8 cellular contexts compared by ENCODE assay signal in the genomic region with DNA sequence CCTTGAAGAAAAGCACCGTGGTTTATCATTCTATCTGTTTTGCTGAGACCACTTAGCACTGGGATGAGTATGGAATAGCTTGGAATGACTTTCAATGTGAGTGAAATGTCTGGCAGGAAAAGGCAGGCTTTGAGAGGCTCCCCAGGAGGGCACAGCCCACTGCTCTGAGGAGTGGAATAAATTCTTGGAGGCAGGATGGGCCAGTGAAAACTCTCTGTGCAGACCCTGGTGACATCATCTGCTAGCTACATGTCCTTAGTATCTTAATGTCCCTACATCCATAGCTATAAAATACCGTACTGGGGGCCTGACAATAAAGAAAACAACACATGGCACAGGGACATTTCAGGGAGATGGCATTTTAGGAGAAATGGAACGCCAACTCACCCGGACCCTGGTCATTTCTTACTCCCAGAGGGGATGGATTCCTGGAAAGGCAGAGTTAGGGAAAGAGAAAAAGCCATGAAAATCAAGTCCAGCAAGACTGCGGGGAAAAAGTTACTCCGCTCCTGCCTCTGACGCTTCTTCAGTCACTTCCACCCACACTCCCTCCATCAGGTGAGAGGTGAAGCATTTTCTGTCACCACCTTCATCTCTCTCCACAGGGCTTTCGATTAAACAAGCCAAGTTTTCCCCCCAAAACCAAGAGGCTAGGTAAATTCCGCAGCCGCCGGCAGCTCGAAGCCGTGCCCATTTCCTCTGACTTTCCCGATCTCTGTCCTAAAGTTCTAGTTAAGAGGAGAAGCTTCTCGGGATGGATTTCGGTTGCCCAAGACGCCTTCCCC. TPM values are rescaled to one million over a fixed set of nuclear protein-coding genes. Genes with fewer than 3 reads are reported as not detected.
DNase-seq lines count a peak whose midpoint lies in the region; ATAC-seq and TF ChIP-seq lines count a peak whose summit lies in the region.

No MANE protein-coding gene starts in this region.

- H3F3A ChIP-seq in PC-3 (ENCODE audit: low read length, unreplicated experiment), result no peaks in the 10 kb centered on the region

- ATAC-seq in PC-3 (peak; percentile 18), HG02642 (IDR thresholded peaks at IDR 0.05; ENCODE audit: poor library complexity, unreplicated experiment) (no peak)

- H3K4me3 Mint-ChIP-seq in CD4-positive, alpha-beta memory T cell, result peak overlapping the region; percentile 17 to 72 (median 62)
- peak overlapping the region in 1 of 2 donors; percentile 44 for H3K4me3 Mint-ChIP-seq in CD14-positive monocyte

- no peak for TF ChIP-seq POLR2A in ovary (IDR thresholded peaks at IDR 0.05)

- H3K27ac Mint-ChIP-seq in CD4-positive, alpha-beta memory T cell, result peak overlapping the region; percentile 74 to 90 (median 87)
- peak overlapping the region in 1 of 7 donors; percentile 72 for H3K27ac Mint-ChIP-seq in CD14-positive monocyte

- no peaks in the 10 kb centered on the region for H3K9me3 ChIP-seq in CD4-positive, alpha-beta memory T cell (ENCODE audit: control insufficient read depth in 1 of 2, low read length in 2 of 2)
- H3K9me3 ChIP-seq in PC-3 (ENCODE audit: low read length) (no peaks in the 10 kb centered on the region), ovary (no peaks in the 10 kb centered on the region)

- BruUV-seq in PC-3 (replicated peaks; lab: Mats Ljungman, UMichigan), result TSS peak; percentile 45

- H3K79me2 ChIP-seq in PC-3 (ENCODE audit: low read length), result peaks cover 7% of the 10 kb centered on the region

- POLR2A ChIA-PET in CD4-positive, alpha-beta memory T cell (lab: Charles Lee; ENCODE audit: partially characterized antibody), result interaction anchor here (1.1 to 3.9 kb wide), 8 partner anchors 13 to 153 kb away, joined by 3 to 36 read pairs (median 6); a partner anchor contains a TSS
- POLR2A ChIA-PET in PC-3 (lab: Charles Lee; ENCODE audit: unreplicated experiment), result no interaction called here

- no peaks in the 10 kb centered on the region for H3K9me2 ChIP-seq in PC-3 (replicated peaks; ENCODE audit: low read length)

- H3K9me3 Mint-ChIP-seq in CD4-positive, alpha-beta memory T cell, result peaks cover 0 to 7% (median 3%) of the 10 kb centered on the region in 8 donors
- peaks cover 22 to 49% (median 43%) of the 10 kb centered on the region in 7 donors for H3K9me3 Mint-ChIP-seq in CD14-positive monocyte

- H3K4me2 ChIP-seq in PC-3 (ENCODE audit: low read length), result peak overlapping the region; percentile 98

- H2AFZ ChIP-seq in PC-3 (ENCODE audit: low read length), result peak overlapping the region; percentile 84

- no peaks in the 10 kb centered on the region for H3K36me3 ChIP-seq in CD4-positive, alpha-beta memory T cell (ENCODE audit: insufficient read depth, low read length)
- peaks cover 9% of the 10 kb centered on the region for H3K36me3 ChIP-seq in PC-3 (ENCODE audit: low read depth, low read length)
- H3K36me3 ChIP-seq in ovary, result no peaks in the 10 kb centered on the region

- peaks cover 38 to 65% (median 49%) of the 10 kb centered on the region in 4 donors for H3K4me1 Mint-ChIP-seq in CD4-positive, alpha-beta memory T cell
- peaks cover 18% of the 10 kb centered on the region for H3K4me1 Mint-ChIP-seq in CD14-positive monocyte

- intact Hi-C loops in CD4-positive, alpha-beta memory T cell (cut with micrococcal nuclease), result loop anchor here (1.0 to 10.0 kb wide), 7 partner anchors 33 to 1021 kb away; a partner anchor contains a TSS
- intact Hi-C loops in PC-3 (cut with micrococcal nuclease), result loop anchor here (1.0 to 2.0 kb wide), 2 partner anchors 33 to 75 kb away; a partner anchor contains a TSS
- intact Hi-C loops in ovary (cut with DNase I), result no loop called here
- intact Hi-C loops in CD14-positive monocyte (cut with micrococcal nuclease), result no loop called here

- peak overlapping the region; percentile 64 for H3K9ac ChIP-seq in PC-3 (ENCODE audit: low read length)

- TF ChIP-seq CTCF in PC-3 (conservative IDR thresholded peaks at IDR 0.05; ENCODE audit: low read depth, low read length) (no peak), epithelial cell of proximal tubule (conservative IDR thresholded peaks at IDR 0.05; ENCODE audit: low read depth, low read length) (no peak), ovary (IDR thresholded peaks at IDR 0.05) (no peak), CD14-positive monocyte (IDR thresholded peaks at IDR 0.05) (no peak)

- 21 to 26% (median 24%) methylated on average over 17 of the region's 17 CpGs for WGBS in ovary, 3 donors

- peak in 2 of 5 donors; percentile 8 to 29 for DNase-seq in CD4-positive, alpha-beta memory T cell
- DNase-seq in PC-3 (no peak), epithelial cell of proximal tubule (ENCODE audit: low read depth) (no peak), ovary (no peak), SIG-M5 treated with dmso at 0.1 percent for 504 hours (lab: John Stamatoyannopoulos, UW; ENCODE audit: unreplicated experiment) (no peak), D341Med (ENCODE audit: low spot score) (no peak), CD14-positive monocyte (ENCODE audit: low spot score) (no peak)

- no peak overlapping the region for H3K4me3 ChIP-seq in CD4-positive, alpha-beta memory T cell (ENCODE audit: low read length in 2 of 2)
- H3K4me3 ChIP-seq in PC-3 (ENCODE audit: low read length) (peak overlapping the region; percentile 73), epithelial cell of proximal tubule (ENCODE audit: low read depth, low read length) (peak overlapping the region; percentile 67), ovary (peak overlapping the region; percentile 71)

- no peaks in the 10 kb centered on the region for H3K27me3 ChIP-seq in CD4-positive, alpha-beta memory T cell (ENCODE audit: insufficient read depth, low read length)
- H3K27me3 ChIP-seq in PC-3 (ENCODE audit: low read length) (no peaks in the 10 kb centered on the region), ovary (no peaks in the 10 kb centered on the region)

- CTCF ChIA-PET in CD4-positive, alpha-beta memory T cell (lab: Charles Lee; ENCODE audit: partially characterized antibody), result interaction anchor here (1.5 to 1.7 kb wide), 2 partner anchors 34 to 74 kb away, joined by 3 to 5 read pairs; no protein-coding TSS in a partner anchor
- CTCF ChIA-PET in PC-3 (lab: Charles Lee), result interaction anchor here (0.6 kb wide), 1 partner anchor 79 kb away, joined by 3 read pairs; no protein-coding TSS in a partner anchor

- peaks cover 48% of the 10 kb centered on the region for H3K4me1 ChIP-seq in CD4-positive, alpha-beta memory T cell (ENCODE audit: insufficient read depth, low read length)
- H3K4me1 ChIP-seq in PC-3 (ENCODE audit: insufficient read depth, low read length) (peaks cover 19% of the 10 kb centered on the region), ovary (ENCODE audit: insufficient read depth) (peaks cover 3% of the 10 kb centered on the region)

- H3K27ac ChIP-seq in CD4-positive, alpha-beta memory T cell (ENCODE audit: low read depth, low read length), result peak overlapping the region; percentile 58
- H3K27ac ChIP-seq in PC-3 (ENCODE audit: low read length), result peak overlapping the region; percentile 25; the same call in 1 of the 2 replicates
- peak overlapping the region; percentile 33 to 81 for H3K27ac ChIP-seq in ovary

- peaks cover 4 to 5% of the 10 kb centered on the region in 2 donors for H3K36me3 Mint-ChIP-seq in CD4-positive, alpha-beta memory T cell
- peaks cover 2 to 4% of the 10 kb centered on the region in 2 donors for H3K36me3 Mint-ChIP-seq in CD14-positive monocyte

- H3K27me3 Mint-ChIP-seq in CD4-positive, alpha-beta memory T cell, result no peaks in the 10 kb centered on the region
- peaks cover 10 to 18% (median 17%) of the 10 kb centered on the region in 3 donors for H3K27me3 Mint-ChIP-seq in CD14-positive monocyte (ENCODE audit: low read depth in 3 of 3)

- TF ChIP-seq EP300 in ovary (IDR thresholded peaks at IDR 0.05), result no peak

- no peaks in the 10 kb centered on the region for H4K20me1 ChIP-seq in PC-3 (ENCODE audit: low read length)

RNA-seq across cellular contexts. Expression of a gene that starts 1.0 kb away (rescaled TPM):
- total RNA-seq in CD4-positive, alpha-beta memory T cell, result 1 to 10 TPM; 5.8 to 6.2 TPM
- 1 to 10 TPM; 1.6 to 1.9 TPM for polyA plus RNA-seq in CD4-positive, alpha-beta memory T cell
- total RNA-seq in PC-3 (2014; rRNA removed), result 8.5 and 9.7 TPM in 2 replicates
- 4.4 and 8.5 TPM in 2 replicates for total RNA-seq in epithelial cell of proximal tubule
- total RNA-seq in ovary, result 10 to 100 TPM in 2 of 7 donors, 1 to 10 TPM in 5; 2.9 to 10.7 (median 7.0) TPM
- 1 to 10 TPM; 2.3 to 6.7 TPM for polyA plus RNA-seq in ovary
- polyA plus RNA-seq in CD14-positive monocyte, result not detected

RNA-seq across cellular contexts. Expression of a gene that starts 32.8 kb away (rescaled TPM):
- total RNA-seq in CD4-positive, alpha-beta memory T cell, result 10 to 100 TPM in 1 of 2 experiments, 1 to 10 TPM in 1; 9.0 to 10.4 TPM
- 1 to 10 TPM; 4.7 to 5.6 TPM for polyA plus RNA-seq in CD4-positive, alpha-beta memory T cell
- 1.2 and 1.3 TPM in 2 replicates for total RNA-seq in PC-3 (2014; rRNA removed)
- 4.2 and 5.0 TPM in 2 replicates for total RNA-seq in epithelial cell of proximal tubule
- total RNA-seq in ovary, result 1 to 10 TPM; 2.5 to 8.3 (median 4.5) TPM
- 1 to 10 TPM; 2.0 to 3.0 TPM for polyA plus RNA-seq in ovary
- under 1 TPM; 0.19 to 0.27 TPM for polyA plus RNA-seq in CD14-positive monocyte

Comparison
In these comparisons a context has a peak if more than half of its experiments do, and no peak if none do; other contexts are left out.
1. H3K4me3 ChIP-seq: peak in PC-3 (single experiment), epithelial cell of proximal tubule (single experiment) and ovary (single experiment); none in CD4-positive, alpha-beta memory T cell (0 of 2).
2. intact Hi-C loops: an anchor here in CD4-positive, alpha-beta memory T cell (1.0 to 10.0 kb wide) and PC-3 (1.0 to 2.0 kb wide); none called in ovary and CD14-positive monocyte.
3. Peak in every context shown above with its lines, with median percentiles within 50 percentile points of each other: H3K27ac ChIP-seq.